ENCODE assay signal across 8 cellular contexts in genomic region chr18:70931942-70932814, GRCh38.
A peak's percentile ranks its signal among the peaks of the same experiment; 100 is the strongest.
DNase-seq lines count a peak whose midpoint lies in the region; ATAC-seq and TF ChIP-seq lines count a peak whose summit lies in the region.

No MANE protein-coding gene starts in this region.

- TF ChIP-seq POLR2A in uterus (IDR thresholded peaks at IDR 0.05), result no peak

- H3K27me3 ChIP-seq in AG04450 (ENCODE audit: control insufficient read depth, insufficient read depth, low read length) (no peaks in the 10 kb centered on the region), mesenchymal stem cell (ENCODE audit: control insufficient read depth in 1 of 2, insufficient read depth in 1 of 2, low read length in 2 of 2) (no peaks in the 10 kb centered on the region), uterus (no peaks in the 10 kb centered on the region)
- H3K27me3 ChIP-seq in naive thymus-derived CD4-positive, alpha-beta T cell (ENCODE audit: control insufficient read depth in 2 of 2, insufficient read depth in 2 of 2, low read length in 2 of 2), result no peaks in the 10 kb centered on the region

- H3K4me2 ChIP-seq in mesenchymal stem cell (ENCODE audit: low read length, poor library complexity, severe bottlenecking), result no peak overlapping the region

- no peaks in the 10 kb centered on the region for H3K36me3 Mint-ChIP-seq in naive thymus-derived CD4-positive, alpha-beta T cell

- no peak overlapping the region for H3K4me3 Mint-ChIP-seq in naive thymus-derived CD4-positive, alpha-beta T cell

- peak; percentile 66 for TF ChIP-seq CTCF in AG04450 (IDR thresholded peaks at IDR 0.05; ENCODE audit: low read depth, low read length)
- peak; percentile 9 for TF ChIP-seq CTCF in GM20000 (IDR thresholded peaks at IDR 0.05; ENCODE audit: extremely low read depth, missing control alignments)
- TF ChIP-seq CTCF in uterus (IDR thresholded peaks at IDR 0.05), result no peak

- CTCF ChIA-PET in AG04450 (lab: Charles Lee), result interaction anchor here (0.7 to 1.2 kb wide), 12 partner anchors 12 to 1615 kb away, joined by 3 to 9 read pairs (median 3); partner anchors contain the start of gene CBLN2
- CTCF ChIA-PET in naive thymus-derived CD4-positive, alpha-beta T cell (lab: Charles Lee), result interaction anchor here (0.6 to 0.7 kb wide), 2 partner anchors 201 to 420 kb away, joined by 3 to 5 read pairs; no protein-coding TSS in a partner anchor

- H2AK5ac ChIP-seq in mesenchymal stem cell (ENCODE audit: low read length, severe bottlenecking), result no peak overlapping the region

- H3K9me3 Mint-ChIP-seq in naive thymus-derived CD4-positive, alpha-beta T cell, result no peaks in the 10 kb centered on the region

- H3K23ac ChIP-seq in mesenchymal stem cell (ENCODE audit: low read length in 2 of 2), result no peak overlapping the region

- H3K4me3 ChIP-seq in AG04450 (ENCODE audit: low read depth, low read length) (no peak overlapping the region), mesenchymal stem cell (ENCODE audit: insufficient read depth in 1 of 2, low read depth in 1 of 2, low read length in 2 of 2) (no peak overlapping the region), uterus (no peak overlapping the region)
- no peak overlapping the region for H3K4me3 ChIP-seq in naive thymus-derived CD4-positive, alpha-beta T cell (ENCODE audit: low read length)

- H3K4ac ChIP-seq in mesenchymal stem cell (ENCODE audit: low read depth in 1 of 2, low read length in 2 of 2), result no peak overlapping the region

- H4K8ac ChIP-seq in mesenchymal stem cell (ENCODE audit: low read length), result no peak overlapping the region

- 62% methylated on average over 6 of the region's 7 CpGs for WGBS in mesenchymal stem cell

- no peak overlapping the region for H2BK15ac ChIP-seq in mesenchymal stem cell (ENCODE audit: low read depth, poor library complexity, severe bottlenecking)

- H3K18ac ChIP-seq in mesenchymal stem cell (ENCODE audit: low read depth in 1 of 2, low read length in 2 of 2), result no peak overlapping the region

- H3K79me1 ChIP-seq in mesenchymal stem cell (replicated peaks; ENCODE audit: low read length, poor library complexity, severe bottlenecking), result no peaks in the 10 kb centered on the region

- DNase-seq in AG04450 (ENCODE audit: low read depth, low spot score) (no peak), GM20000 (ENCODE audit: low spot score) (peak; percentile 10), NCI-H460 (ENCODE audit: extremely low read depth, low read depth) (peak; percentile 21), cerebellar cortex (ENCODE audit: low spot score) (peak; percentile 43), mesenchymal stem cell (no peak), uterus (no peak), activated gamma-delta T cell treated with Interleukin-2 at 50 U/mL for 16 hours (no peak)
- peak in 5 of 9 donors; percentile 4 to 32 (median 19) for DNase-seq in naive thymus-derived CD4-positive, alpha-beta T cell

- H3K36me3 ChIP-seq in naive thymus-derived CD4-positive, alpha-beta T cell (ENCODE audit: control insufficient read depth in 2 of 3, insufficient read depth in 3 of 3, low read length in 3 of 3), result no peaks in the 10 kb centered on the region
- H3K36me3 ChIP-seq in mesenchymal stem cell (ENCODE audit: control insufficient read depth in 1 of 2, insufficient read depth in 2 of 2, low read depth in 1 of 2, low read length in 2 of 2), result no peaks in the 10 kb centered on the region
- H3K36me3 ChIP-seq in uterus, result no peaks in the 10 kb centered on the region

- no peak overlapping the region for H3K9ac ChIP-seq in mesenchymal stem cell (ENCODE audit: low read length)

- H3K9me3 ChIP-seq in AG04450 (ENCODE audit: control insufficient read depth, insufficient read depth, low read length) (no peaks in the 10 kb centered on the region), mesenchymal stem cell (ENCODE audit: control insufficient read depth, low read length) (no peaks in the 10 kb centered on the region), uterus (no peaks in the 10 kb centered on the region)
- H3K9me3 ChIP-seq in naive thymus-derived CD4-positive, alpha-beta T cell (ENCODE audit: control insufficient read depth in 2 of 3, low read length in 3 of 3), result no peaks in the 10 kb centered on the region

- no peak for ATAC-seq in naive thymus-derived CD4-positive, alpha-beta T cell

- peaks cover 0 to 6% of the 10 kb centered on the region in 2 donors for H3K4me1 ChIP-seq in naive thymus-derived CD4-positive, alpha-beta T cell (ENCODE audit: control insufficient read depth in 2 of 2, insufficient read depth in 2 of 2, low read length in 2 of 2)
- H3K4me1 ChIP-seq in mesenchymal stem cell (ENCODE audit: control insufficient read depth, insufficient read depth, low read depth, low read length), result no peaks in the 10 kb centered on the region
- no peaks in the 10 kb centered on the region for H3K4me1 ChIP-seq in uterus

- intact Hi-C loops in naive thymus-derived CD4-positive, alpha-beta T cell (cut with micrococcal nuclease), result loop anchor here (1.0 to 10.0 kb wide), 8 partner anchors 13 to 1613 kb away; partner anchors contain the start of gene CBLN2 (in 1 of the 2)
- intact Hi-C loops in uterus (cut with DNase I; ENCODE audit: low total_unique reads), result no loop called here

- no peak overlapping the region for H2AFZ ChIP-seq in mesenchymal stem cell (ENCODE audit: low read depth, low read length)

- no peaks in the 10 kb centered on the region for H3K27me3 Mint-ChIP-seq in naive thymus-derived CD4-positive, alpha-beta T cell

- no peak overlapping the region for H2BK5ac ChIP-seq in mesenchymal stem cell (ENCODE audit: low read depth, low read length, poor library complexity, severe bottlenecking)

- H2BK12ac ChIP-seq in mesenchymal stem cell (ENCODE audit: low read length in 2 of 2), result no peak overlapping the region

- H3K27ac Mint-ChIP-seq in naive thymus-derived CD4-positive, alpha-beta T cell, result peak overlapping the region in 3 of 9 donors; percentile 4 to 59 (median 16)

- H4K91ac ChIP-seq in mesenchymal stem cell (ENCODE audit: low read length), result no peak overlapping the region

- H3K14ac ChIP-seq in mesenchymal stem cell (ENCODE audit: low read length in 2 of 2), result no peak overlapping the region

- POLR2A ChIA-PET in AG04450 (lab: Yijun Ruan, JAX), result no interaction called here
- POLR2A ChIA-PET in naive thymus-derived CD4-positive, alpha-beta T cell (lab: Charles Lee), result no interaction called here

- no peak overlapping the region for H3K27ac ChIP-seq in AG04450 (ENCODE audit: low read depth, low read length)
- H3K27ac ChIP-seq in naive thymus-derived CD4-positive, alpha-beta T cell (ENCODE audit: low read depth, low read length), result no peak overlapping the region
- no peak overlapping the region for H3K27ac ChIP-seq in mesenchymal stem cell (ENCODE audit: low read length, poor library complexity, severe bottlenecking)
- H3K27ac ChIP-seq in uterus, result no peak overlapping the region

- H2BK120ac ChIP-seq in mesenchymal stem cell (ENCODE audit: low read depth, low read length), result no peak overlapping the region

- H3K4me1 Mint-ChIP-seq in naive thymus-derived CD4-positive, alpha-beta T cell, result peaks cover 0 to 10% (median 8%) of the 10 kb centered on the region in 7 donors

Comparison
In these comparisons a context has a peak if more than half of its experiments do, and no peak if none do; other contexts are left out.
1. DNase-seq: peak in GM20000 (single experiment), NCI-H460 (single experiment), cerebellar cortex (single experiment) and naive thymus-derived CD4-positive, alpha-beta T cell (5 of 9); none in AG04450 (single experiment), mesenchymal stem cell (single experiment), uterus (0 of 2) and activated gamma-delta T cell treated with Interleukin-2 at 50 U/mL for 16 hours (single experiment).
2. CTCF ChIP-seq: peak in AG04450 (single experiment) and GM20000 (single experiment); none in uterus (0 of 4).